In genomic region chr16:68287276-68288251, GRCh38 we compare ENCODE assay signal across 9 cellular contexts. TPM values are rescaled to one million over a fixed set of nuclear protein-coding genes. Genes with fewer than 3 reads are reported as not detected.
A peak's percentile ranks its signal among the peaks of the same experiment; 100 is the strongest.
DNase-seq lines count a peak whose midpoint lies in the region; ATAC-seq and TF ChIP-seq lines count a peak whose summit lies in the region.
"Had no signal": no experiment of that assay in that cellular context is flagged by ENCODE, and none has a peak within 500 bp of the region (broad histone marks: within the 10 kb centered on the region; RNA-seq: fewer than 3 reads in every experiment).

No MANE protein-coding gene starts in this region.

- H3K27me3 ChIP-seq in lung (ENCODE audit: control insufficient read depth, insufficient read depth): no peaks in the 10 kb centered on the region

- TF ChIP-seq CTCF in lung (IDR thresholded peaks at IDR 0.05; ENCODE audit: control extremely low read depth, extremely low read depth): no peak

- 61 to 72% methylated on average over 11 of the region's 11 CpGs for WGBS in lung, 2 donors

- H3K36me3 ChIP-seq in lung (ENCODE audit: control insufficient read depth in 2 of 2, insufficient read depth in 2 of 2, low read length in 2 of 2): peaks cover 8 to 20% of the 10 kb centered on the region in 2 donors

- H3K9me3 ChIP-seq in lung (ENCODE audit: control insufficient read depth in 2 of 2, insufficient read depth in 1 of 2, low read length in 1 of 2): peaks cover 0 to 1% of the 10 kb centered on the region in 2 donors

- peak overlapping the region; percentile 21 to 64 for H3K27ac ChIP-seq in lung (ENCODE audit: low read depth in 1 of 2, low read length in 1 of 2)

- DNase-seq in AG08395 (ENCODE audit: low spot score) (peak; percentile 95), MV-4-11 (lab: John Stamatoyannopoulos, UW) (peak; percentile 38), astrocyte of the hippocampus (ENCODE audit: low read depth, low spot score) (peak; percentile 69), lung (ENCODE audit: low spot score) (peak; percentile 53), cerebellar nuclear complex (lab: John Stamatoyannopoulos, UW) (no peak), NCI-H774 (lab: John Stamatoyannopoulos, UW) (no peak)

- ATAC-seq in lung (ENCODE audit: insufficient read depth, low FRiP score): peak; percentile 50
- no peak for ATAC-seq in GM19467 (IDR thresholded peaks at IDR 0.05; ENCODE audit: unreplicated experiment)
- ATAC-seq in HG03175 (IDR thresholded peaks at IDR 0.05; ENCODE audit: unreplicated experiment): no peak

- peaks cover 26 to 32% of the 10 kb centered on the region in 2 donors for H3K4me1 ChIP-seq in lung (ENCODE audit: control insufficient read depth in 2 of 2, insufficient read depth in 2 of 2, low read length in 2 of 2)

- no peak overlapping the region for H3K4me3 ChIP-seq in lung

RNA-seq across cellular contexts. Expression of gene SLC7A6OS, which starts 23.2 kb away (rescaled TPM):
- total RNA-seq in lung: 10 to 100 TPM; 17.3 to 18.9 TPM
- 1 to 10 TPM; 6.3 to 6.6 TPM for polyA plus RNA-seq in lung

RNA-seq across cellular contexts. Expression of gene SLC7A6, which starts 23.2 kb away (rescaled TPM):
- total RNA-seq in lung: 10 to 100 TPM; 25.8 to 36.2 TPM
- polyA plus RNA-seq in lung: 10 to 100 TPM in 1 of 2 donors, 1 to 10 TPM in 1; 8.9 to 14.2 TPM

RNA-seq across cellular contexts. Expression of gene PRMT7, which starts 23.3 kb away (rescaled TPM):
- total RNA-seq in lung: 10 to 100 TPM; 38.6 to 55.5 TPM
- polyA plus RNA-seq in lung: 10 to 100 TPM; 20.3 to 38.3 TPM

RNA-seq across cellular contexts. Expression of gene PLA2G15, which starts 42.4 kb away (rescaled TPM):
- 10 to 100 TPM; 15.6 to 42.4 TPM for total RNA-seq in lung
- 10 to 100 TPM; 11.0 to 23.7 TPM for polyA plus RNA-seq in lung

RNA-seq across cellular contexts. Expression of gene ESRP2, which starts 51.6 kb away (rescaled TPM):
- total RNA-seq in lung: 10 to 100 TPM; 43.8 to 65.5 TPM
- 10 to 100 TPM; 22.5 to 34.8 TPM for polyA plus RNA-seq in lung
- polyA plus RNA-seq: neural cell had no signal

Comparison
In these comparisons a context has a peak if more than half of its experiments do, and no peak if none do; other contexts are left out.
1. DNase-seq: peak in AG08395 (single experiment), MV-4-11 (single experiment), astrocyte of the hippocampus (single experiment) and lung (single experiment); none in cerebellar nuclear complex (0 of 2) and NCI-H774 (single experiment).